ENCODE assay signal across 6 cellular contexts in the genomic region with DNA sequence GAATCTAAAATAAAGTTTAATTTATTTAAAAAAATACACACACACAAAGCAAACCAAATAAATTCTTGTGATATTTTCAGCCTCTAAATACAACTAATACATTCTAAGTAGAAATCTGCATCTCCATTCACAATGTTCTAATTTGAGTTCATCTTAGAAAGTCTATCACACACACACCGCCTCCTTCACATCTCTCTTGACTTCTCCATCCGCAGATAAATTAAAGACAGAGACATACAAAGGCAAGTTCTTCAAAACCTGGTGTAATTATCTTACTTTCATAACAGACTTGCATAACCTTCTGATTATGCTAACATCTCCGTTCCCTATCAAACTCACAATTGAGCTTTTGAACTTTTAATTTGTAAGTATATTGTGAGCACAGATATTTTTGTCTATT.
"Had no signal": no experiment of that assay in that cellular context is flagged by ENCODE, and none has a peak within 500 bp of the region (broad histone marks: within the 10 kb centered on the region; RNA-seq: fewer than 3 reads in every experiment).

No MANE protein-coding gene starts in this region.

- ATAC-seq: HepG2, K562 had no signal

- H3K4me3 Mint-ChIP-seq: IgD-negative memory B cell had no signal

- DNase-seq: IMR-90, KBM-7, KG1 had no signal

- H3K27me3 Mint-ChIP-seq: IgD-negative memory B cell had no signal

- H3K36me3 Mint-ChIP-seq: IgD-negative memory B cell had no signal

- H3K4me1 Mint-ChIP-seq: IgD-negative memory B cell had no signal

- H3K27ac Mint-ChIP-seq: IgD-negative memory B cell had no signal
